ENCODE assay signal across 1 cellular context in genomic region chr19:30132312-30133075, GRCh38.
TF ChIP-seq lines count a peak whose summit lies in the region.

No MANE protein-coding gene starts in this region.

TF ChIP-seq in GM23338, 12 proteins besides CTCF, POLR2A, EP300 and RAD21:
- TF ChIP-seq ZNF462 (CRISPR knock-in tag; IDR thresholded peaks at IDR 0.05) (no peak), JUNB (IDR thresholded peaks at IDR 0.05; ENCODE audit: unreplicated experiment) (no peak), EZH2 (IDR thresholded peaks at IDR 0.05; ENCODE audit: low read depth, unreplicated experiment) (no peak), ZNF114 (CRISPR knock-in tag; IDR thresholded peaks at IDR 0.05) (no peak), POLR2AphosphoS5 (IDR thresholded peaks at IDR 0.05; ENCODE audit: low read depth) (no peak), EZH2phosphoT487 (IDR thresholded peaks at IDR 0.05; ENCODE audit: unreplicated experiment) (no peak), CREB1 (CRISPR knock-in tag; IDR thresholded peaks at IDR 0.05; ENCODE audit: low read depth) (no peak), STAT1 (IDR thresholded peaks at IDR 0.05; ENCODE audit: unreplicated experiment) (no peak), ETS1 (IDR thresholded peaks at IDR 0.05) (no peak), REST (IDR thresholded peaks at IDR 0.05; ENCODE audit: unreplicated experiment) (no peak), ZNF331 (CRISPR knock-in tag; IDR thresholded peaks at IDR 0.05; ENCODE audit: low read depth) (no peak), NANOG (IDR thresholded peaks at IDR 0.05; ENCODE audit: borderline replicate concordance) (no peak)
TF ChIP-seq in GM23338: peak in this region for 0.
